10 cellular contexts compared by ENCODE assay signal in genomic region chr15:58440181-58440910, GRCh38. TPM values are rescaled to one million over a fixed set of nuclear protein-coding genes. Genes with fewer than 3 reads are reported as not detected.
DNase-seq lines count a peak whose midpoint lies in the region; ATAC-seq and TF ChIP-seq lines count a peak whose summit lies in the region.
"Had no signal": no experiment of that assay in that cellular context is flagged by ENCODE, and none has a peak within 500 bp of the region (broad histone marks: within the 10 kb centered on the region; RNA-seq: fewer than 3 reads in every experiment).

No MANE protein-coding gene starts in this region.

- 89 to 91% methylated on average over 5 to 6 of the region's 7 CpGs for WGBS in endodermal cell (ENCODE audit: insufficient coverage in 1 of 2, insufficient read length in 1 of 2), 2 experiments

- DNase-seq in ACHN (peak; percentile 73), NCI-H82 (lab: John Stamatoyannopoulos, UW) (peak; percentile 32), endodermal cell (peak; percentile 22), mucosa of gallbladder (ENCODE audit: low spot score) (peak; percentile 74), MV-4-11 (lab: John Stamatoyannopoulos, UW) (no peak)
- DNase-seq in stimulated activated naive CD4-positive, alpha-beta T cell (lab: John Stamatoyannopoulos, UW): no peak
- DNase-seq: anterior cingulate cortex, NCI-H69 had no signal

- H3K27ac ChIP-seq in endodermal cell (ENCODE audit: low read depth, low read length): no peak overlapping the region

- H3K27me3 Mint-ChIP-seq in endodermal cell (ENCODE audit: insufficient read depth): no peaks in the 10 kb centered on the region

- H3K9me3 Mint-ChIP-seq in endodermal cell: no peaks in the 10 kb centered on the region

- no peak overlapping the region for H3K27ac Mint-ChIP-seq in endodermal cell

- no peak for ATAC-seq in HG02884 (IDR thresholded peaks at IDR 0.05; ENCODE audit: unreplicated experiment)
- no peak for ATAC-seq in HG03439 (IDR thresholded peaks at IDR 0.05; ENCODE audit: unreplicated experiment)

- TF ChIP-seq CTCF in endodermal cell (conservative IDR thresholded peaks at IDR 0.05): no peak

- H3K4me3 Mint-ChIP-seq in endodermal cell: no peak overlapping the region

- H3K36me3 Mint-ChIP-seq in endodermal cell (ENCODE audit: low read depth): no peaks in the 10 kb centered on the region

- no peaks in the 10 kb centered on the region for H3K9me3 ChIP-seq in endodermal cell (ENCODE audit: control insufficient read depth, low read length)

- H3K9ac ChIP-seq in endodermal cell (ENCODE audit: extremely low read depth, low read length, poor library complexity, severe bottlenecking): no peak overlapping the region

- in situ Hi-C loops in ACHN (cut with HindIII; ENCODE audit: low pct_ligation_motif_present, low pct_unique_long_range_greater_than_20kb, low sequenced_read_pairs): no loop called here

- no peak overlapping the region for H3K4me3 ChIP-seq in endodermal cell (ENCODE audit: low read length)

- peaks cover 54% of the 10 kb centered on the region for H3K4me1 Mint-ChIP-seq in endodermal cell

- no peaks in the 10 kb centered on the region for H3K27me3 ChIP-seq in endodermal cell (ENCODE audit: control insufficient read depth, insufficient read depth, low read length, poor library complexity, severe bottlenecking)

- H3K4me1 ChIP-seq in endodermal cell (ENCODE audit: control insufficient read depth, insufficient read depth, low read length): peaks cover 22% of the 10 kb centered on the region

- no peaks in the 10 kb centered on the region for H3K36me3 ChIP-seq in endodermal cell (ENCODE audit: control insufficient read depth, insufficient read depth, low read length)

RNA-seq across cellular contexts. Expression of gene LIPC, which starts 8.6 kb away (rescaled TPM):
- not detected for total RNA-seq in endodermal cell
- 0.21 TPM for polyA plus RNA-seq in endodermal cell (2013, experiment 1 of 2)
- not detected for polyA plus RNA-seq in endodermal cell (2013, experiment 2 of 2)
- 0.58 TPM for total RNA-seq in mucosa of gallbladder

Comparison
In these comparisons a context has a peak if more than half of its experiments do, and no peak if none do; other contexts are left out.
1. DNase-seq: peak in ACHN (single experiment), NCI-H82 (single experiment), endodermal cell (single experiment) and mucosa of gallbladder (single experiment); none in MV-4-11 (single experiment) and stimulated activated naive CD4-positive, alpha-beta T cell (0 of 6).